In the genomic region with DNA sequence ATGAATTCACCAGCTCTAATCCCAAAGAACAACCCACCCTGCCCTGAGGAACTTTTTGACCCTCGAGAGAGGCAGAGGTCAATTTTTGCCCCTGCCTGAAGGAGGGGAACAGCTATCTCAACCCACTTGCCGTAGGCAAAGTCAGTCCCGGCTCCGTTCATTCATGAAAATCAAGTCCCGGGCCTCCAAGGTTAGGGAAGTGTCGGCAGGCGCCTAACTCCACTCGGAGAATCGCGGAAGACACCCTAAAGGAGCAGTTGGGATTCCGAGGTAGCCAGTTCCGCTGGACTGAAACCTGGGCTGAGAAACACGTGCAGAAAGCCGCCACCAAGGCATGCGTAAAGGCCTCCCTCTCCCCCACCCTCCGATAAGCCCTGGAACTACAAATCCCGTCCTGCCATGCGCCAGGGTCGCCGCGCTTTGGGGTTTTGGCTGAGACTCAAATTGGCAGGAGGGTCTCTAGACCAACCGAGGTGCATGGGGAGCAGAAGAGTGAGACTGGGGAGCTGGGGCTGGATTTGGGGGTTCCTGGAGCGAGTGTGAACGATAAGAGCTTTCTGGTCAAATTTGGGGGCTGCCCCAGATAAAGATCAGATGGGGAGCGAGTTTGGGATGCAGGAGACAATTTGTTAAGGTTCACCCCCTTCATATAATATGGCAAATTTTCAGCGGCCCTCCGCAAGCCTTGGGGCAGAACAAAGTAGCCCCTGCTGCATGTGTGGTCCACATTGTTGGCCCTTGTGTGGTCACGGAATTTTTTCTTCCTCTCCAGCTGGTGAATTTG, we compare ENCODE assay signal across 7 cellular contexts. TPM values are rescaled to one million over a fixed set of nuclear protein-coding genes. Genes with fewer than 3 reads are reported as not detected.
A peak's percentile ranks its signal among the peaks of the same experiment; 100 is the strongest.
DNase-seq lines count a peak whose midpoint lies in the region; ATAC-seq, FAIRE-seq and TF ChIP-seq lines count a peak whose summit lies in the region.

A gene (minus strand): TSS at position 290 of the 784 bp plus-strand sequence. CDS start 2,955 bp downstream, outside the sequence.

- H3K4me2 ChIP-seq in K562 (ENCODE audit: insufficient read depth, low read length), result peak within 1 kb of the TSS; percentile 91

- H3K4me1 ChIP-seq in K562 (replicated peaks in 1 of 2; ENCODE audit: control insufficient read depth in 2 of 2, insufficient read depth in 2 of 2, low read length in 2 of 2), result peaks cover 10 to 41% of the 10 kb centered on the region in 2 experiments; a peak in 3 of 5 replicates
- H3K4me1 ChIP-seq in gastrocnemius medialis, result peaks cover 26 to 29% of the 10 kb centered on the region in 2 donors

- POLR2A ChIA-PET in K562 (lab: Yijun Ruan, JAX), result interaction anchor here (0.6 to 4.4 kb wide), 12 partner anchors 9 to 214 kb away, joined by 3 to 50 read pairs (median 4); a partner anchor contains a TSS

- peaks cover 32% of the 10 kb centered on the region for H3K36me3 ChIP-seq in K562 (ENCODE audit: control insufficient read depth, insufficient read depth, low read length)
- H3K36me3 ChIP-seq in gastrocnemius medialis, result peaks cover 0 to 12% of the 10 kb centered on the region in 2 donors

- peak; percentile 97 for FAIRE-seq in K562 (lab: Jason Lieb, UNC)

- in situ Hi-C loops in K562 (cut with MboI) (no loop called here), gastrocnemius medialis (cut with MboI; ENCODE audit: low sequenced_read_pairs in 4 of 4) (no loop called here)

- TF ChIP-seq POLR2A in GM18505 (IDR thresholded peaks at IDR 0.05; ENCODE audit: borderline replicate concordance, extremely low read depth, insufficient read depth, insufficient read length) (peak; percentile 60), K562 (conservative IDR thresholded peaks at IDR 0.05) (peak; percentile 84), gastrocnemius medialis (IDR thresholded peaks at IDR 0.05) (peak; percentile 47)

- DNase-seq in NCI-H146 treated with DMSO at 0.1 percent for 48 hours (lab: John Stamatoyannopoulos, UW; ENCODE audit: unreplicated experiment) (peak; percentile 72), T-helper 22 cell (ENCODE audit: low read depth) (peak; percentile 29), K562 (ENCODE audit: extremely low read depth in 1 of 4, low spot score in 3 of 4) (peak; percentile 69 to 91 (median 78)), gastrocnemius medialis (peak; percentile 54), amniotic stem cell (lab: John Stamatoyannopoulos, UW) (no peak)

- WGBS in K562 (ENCODE audit: insufficient coverage, low coverage, missing lambda C conversion rate), result 3% methylated on average over 28 of the region's 28 CpGs

- H3K9ac ChIP-seq in K562 (ENCODE audit: insufficient read depth in 1 of 2, low read depth in 2 of 2, low read length in 2 of 2), result peak within 1 kb of the TSS; percentile 89 to 99

- peak within 1 kb of the TSS; percentile 78 for H2AFZ ChIP-seq in K562 (ENCODE audit: low read depth, low read length)

- no TSS peak for BruUV-seq in K562 (replicated peaks; lab: Mats Ljungman, UMichigan)

- H3K4me3 ChIP-seq in K562 (peak within 1 kb of the TSS; percentile 82), iPS-11a (ENCODE audit: low read depth, low read length) (peak within 1 kb of the TSS; percentile 89), gastrocnemius medialis (peak within 1 kb of the TSS; percentile 72 to 83 (median 76))

- intact Hi-C loops in K562 (cut with micrococcal nuclease) (loop anchor here (1.0 kb wide), 1 partner anchor 9 kb away; no protein-coding TSS in a partner anchor), gastrocnemius medialis (cut with DNase I; ENCODE audit: low total_unique reads) (loop anchor here (5.0 kb wide), 3 partner anchors 42 to 208 kb away; a partner anchor contains a TSS)

- no peaks in the 10 kb centered on the region for H3K9me3 ChIP-seq in K562 (replicated peaks; ENCODE audit: control insufficient read depth, insufficient read depth, low read depth, low read length)
- no peaks in the 10 kb centered on the region for H3K9me3 ChIP-seq in gastrocnemius medialis

- peak within 1 kb of the TSS; percentile 87 for H3K27ac ChIP-seq in K562 (ENCODE audit: extremely low read depth, low read depth, low read length)
- peak within 1 kb of the TSS; percentile 87 to 99 (median 94) for H3K27ac ChIP-seq in gastrocnemius medialis

- peaks cover 55% of the 10 kb centered on the region for H3K79me2 ChIP-seq in K562 (ENCODE audit: control insufficient read depth, insufficient read depth, low read length)

- no peaks in the 10 kb centered on the region for H3K27me3 ChIP-seq in K562 (ENCODE audit: control insufficient read depth in 2 of 2, insufficient read depth in 2 of 2, low read length in 2 of 2)
- H3K27me3 ChIP-seq in gastrocnemius medialis, result no peaks in the 10 kb centered on the region

- ATAC-seq in GM18505 (IDR thresholded peaks at IDR 0.05; ENCODE audit: unreplicated experiment) (no peak), K562 (peak; percentile 76), gastrocnemius medialis (peak; percentile 32 to 33)

- CTCF ChIA-PET in K562 (lab: Yijun Ruan, JAX; ENCODE audit: low intra/inter-chr PET ratio), result no interaction called here

- no peak for TF ChIP-seq RAD21 in K562 (CRISPR knock-in tag; conservative IDR thresholded peaks at IDR 0.05 in 1 of 2, IDR thresholded peaks at IDR 0.05 in 1 of 2)

- H3K9me1 ChIP-seq in K562 (ENCODE audit: control insufficient read depth, insufficient read depth, low read length), result peaks cover 3% of the 10 kb centered on the region

- TF ChIP-seq CTCF in K562 (IDR thresholded peaks at IDR 0.05 in 2 of 3, conservative IDR thresholded peaks at IDR 0.05 in 1 of 3; ENCODE audit: insufficient read depth in 2 of 3, low read depth in 1 of 3, low read length in 3 of 3) (no peak), gastrocnemius medialis (IDR thresholded peaks at IDR 0.05 in 4 of 5, conservative IDR thresholded peaks at IDR 0.05 in 1 of 5) (no peak)

- H4K20me1 ChIP-seq in K562 (replicated peaks; ENCODE audit: control insufficient read depth, insufficient read depth, low read length), result peaks cover 15% of the 10 kb centered on the region; the same call in 1 of the 2 replicates

- no peak for TF ChIP-seq EP300 in K562 (IDR thresholded peaks at IDR 0.05; ENCODE audit: low read length)

TF ChIP-seq in K562, 482 proteins besides CTCF, POLR2A, EP300 and RAD21 (continues in another document):
- no peak for TF ChIP-seq NONO (IDR thresholded peaks at IDR 0.05; ENCODE audit: low read depth in 2 of 2, low read length in 1 of 2)
- TF ChIP-seq, protein P1, sequence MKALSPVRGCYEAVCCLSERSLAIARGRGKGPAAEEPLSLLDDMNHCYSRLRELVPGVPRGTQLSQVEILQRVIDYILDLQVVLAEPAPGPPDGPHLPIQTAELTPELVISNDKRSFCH (CRISPR knock-in tag; IDR thresholded peaks at IDR 0.05), result no peak
- TF ChIP-seq, protein P1 (tag; IDR thresholded peaks at IDR 0.05), result no peak
- TF ChIP-seq, protein P2, sequence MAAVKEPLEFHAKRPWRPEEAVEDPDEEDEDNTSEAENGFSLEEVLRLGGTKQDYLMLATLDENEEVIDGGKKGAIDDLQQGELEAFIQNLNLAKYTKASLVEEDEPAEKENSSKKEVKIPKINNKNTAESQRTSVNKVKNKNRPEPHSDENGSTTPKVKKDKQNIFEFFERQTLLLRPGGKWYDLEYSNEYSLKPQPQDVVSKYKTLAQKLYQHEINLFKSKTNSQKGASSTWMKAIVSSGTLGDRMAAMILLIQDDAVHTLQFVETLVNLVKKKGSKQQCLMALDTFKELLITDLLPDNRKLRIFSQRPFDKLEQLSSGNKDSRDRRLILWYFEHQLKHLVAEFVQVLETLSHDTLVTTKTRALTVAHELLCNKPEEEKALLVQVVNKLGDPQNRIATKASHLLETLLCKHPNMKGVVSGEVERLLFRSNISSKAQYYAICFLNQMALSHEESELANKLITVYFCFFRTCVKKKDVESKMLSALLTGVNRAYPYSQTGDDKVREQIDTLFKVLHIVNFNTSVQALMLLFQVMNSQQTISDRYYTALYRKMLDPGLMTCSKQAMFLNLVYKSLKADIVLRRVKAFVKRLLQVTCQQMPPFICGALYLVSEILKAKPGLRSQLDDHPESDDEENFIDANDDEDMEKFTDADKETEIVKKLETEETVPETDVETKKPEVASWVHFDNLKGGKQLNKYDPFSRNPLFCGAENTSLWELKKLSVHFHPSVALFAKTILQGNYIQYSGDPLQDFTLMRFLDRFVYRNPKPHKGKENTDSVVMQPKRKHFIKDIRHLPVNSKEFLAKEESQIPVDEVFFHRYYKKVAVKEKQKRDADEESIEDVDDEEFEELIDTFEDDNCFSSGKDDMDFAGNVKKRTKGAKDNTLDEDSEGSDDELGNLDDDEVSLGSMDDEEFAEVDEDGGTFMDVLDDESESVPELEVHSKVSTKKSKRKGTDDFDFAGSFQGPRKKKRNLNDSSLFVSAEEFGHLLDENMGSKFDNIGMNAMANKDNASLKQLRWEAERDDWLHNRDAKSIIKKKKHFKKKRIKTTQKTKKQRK (IDR thresholded peaks at IDR 0.05; ENCODE audit: borderline replicate concordance, low read depth, low read length), result no peak
- TF ChIP-seq PTRF (tag; IDR thresholded peaks at IDR 0.05), result no peak
- TF ChIP-seq SPI1 (IDR thresholded peaks at IDR 0.05; ENCODE audit: borderline replicate concordance, low read depth, low read length), result 0 out of 2 replicates have a peak, but pooled peaks have one; percentile 22

RNA-seq across cellular contexts. Expression of the gene that starts here (rescaled TPM):
- 399 and 932 TPM in 2 replicates for total RNA-seq in K562 (2011; cell fraction: chromatin; rRNA removed; ENCODE audit: low replicate concordance)
- 499 and 534 TPM in 2 replicates for total RNA-seq in K562 (2011; cell fraction: nucleolus; rRNA removed)
- total RNA-seq in K562 (2011; cell fraction: nucleoplasm; rRNA removed), result 285 and 332 TPM in 2 replicates
- total RNA-seq in K562 (2014; rRNA removed) (25.7 and 36.2 TPM in 2 replicates), K562 (2014; rRNA removed; fragmentation: Illumina TruSeq; extraction: Trizol) (30.0 and 40.3 TPM in 2 replicates), K562 (2015; rRNA removed; fragmentation: Illumina TruSeq; extraction: Trizol) (53.8 and 55.5 TPM in 2 replicates), K562 (2021) (107 and 126 TPM in 2 replicates), gastrocnemius medialis (10 to 100 TPM; 32.1 to 49.9 (median 42.0) TPM)
- polyA plus RNA-seq in K562 (2011; rRNA removed) (88.4 and 110 TPM in 2 replicates), K562 (2014; fragmentation: Illumina TruSeq; extraction: Trizol) (66.6 and 67.0 TPM in 2 replicates), K562 (2014; fragmentation: Nextera tagmentation; extraction: Ambion mirVana) (1 to 10 TPM; 6.0 to 6.3 TPM), K562 (2014; rRNA removed) (78.0 and 80.9 TPM in 2 replicates)
- polyA plus RNA-seq in K562 (2011; cell fraction: cytosol; rRNA removed), result 74.1 and 101 TPM in 2 replicates
- 461 and 669 TPM in 2 replicates for polyA plus RNA-seq in K562 (2011; cell fraction: nucleus; rRNA removed)
- 50.2 and 61.0 TPM in 2 replicates for polyA plus RNA-seq in K562 (2012)
- 149 and 177 TPM in 2 replicates for polyA minus RNA-seq in K562 (2011; rRNA and poly(A)+ RNA removed)
- 90.2 and 132 TPM in 2 replicates for polyA minus RNA-seq in K562 (2011; cell fraction: cytosol; rRNA and poly(A)+ RNA removed)
- polyA minus RNA-seq in K562 (2011; cell fraction: nucleus; rRNA and poly(A)+ RNA removed), result 220 and 239 TPM in 2 replicates
